ENCODE assay signal across 11 cellular contexts in genomic region chrX:24506082-24506481, GRCh38. TPM values are rescaled to one million over a fixed set of nuclear protein-coding genes. Genes with fewer than 3 reads are reported as not detected.
DNase-seq lines count a peak whose midpoint lies in the region; ATAC-seq and TF ChIP-seq lines count a peak whose summit lies in the region.
"Had no signal": no experiment of that assay in that cellular context is flagged by ENCODE, and none has a peak within 500 bp of the region (broad histone marks: within the 10 kb centered on the region; RNA-seq: fewer than 3 reads in every experiment).

No MANE protein-coding gene starts in this region.

- H3K36me3 ChIP-seq in breast epithelium, result no peaks in the 10 kb centered on the region

- no TSS peak for BruUV-seq in MCF 10A (replicated peaks; lab: Mats Ljungman, UMichigan)
- BruUV-seq in Calu3 (replicated peaks; lab: Mats Ljungman, UMichigan), result no TSS peak

- H3K27ac ChIP-seq in breast epithelium, result no peak overlapping the region
- H3K27ac ChIP-seq: C4-2B had no signal

- TF ChIP-seq POLR2A in breast epithelium (IDR thresholded peaks at IDR 0.05), result no peak

- H3K36me3 Mint-ChIP-seq in MCF 10A (ENCODE audit: insufficient read depth, unreplicated experiment), result no peaks in the 10 kb centered on the region
- peaks cover 5% of the 10 kb centered on the region for H3K36me3 Mint-ChIP-seq in activated naive CD8-positive, alpha-beta T cell
- H3K36me3 Mint-ChIP-seq in Calu3 (ENCODE audit: insufficient read depth, unreplicated experiment), result no peaks in the 10 kb centered on the region

- peak; percentile 66 for ATAC-seq in HG03159 (IDR thresholded peaks at IDR 0.05; ENCODE audit: unreplicated experiment)

- no peaks in the 10 kb centered on the region for H3K4me1 ChIP-seq in breast epithelium

- no peaks in the 10 kb centered on the region for H3K9me3 Mint-ChIP-seq in MCF 10A (ENCODE audit: unreplicated experiment)
- H3K9me3 Mint-ChIP-seq in activated naive CD8-positive, alpha-beta T cell (ENCODE audit: low read depth), result no peaks in the 10 kb centered on the region
- H3K9me3 Mint-ChIP-seq in Calu3 (ENCODE audit: low read depth, unreplicated experiment), result no peaks in the 10 kb centered on the region

- H3K4me1 Mint-ChIP-seq in MCF 10A (ENCODE audit: insufficient read depth, unreplicated experiment) (peaks cover 6% of the 10 kb centered on the region), Calu3 (ENCODE audit: low read depth, unreplicated experiment) (no peaks in the 10 kb centered on the region)
- peaks cover 2% of the 10 kb centered on the region for H3K4me1 Mint-ChIP-seq in activated naive CD8-positive, alpha-beta T cell (ENCODE audit: low read depth)

- CTCF ChIA-PET in MCF 10A (lab: Yijun Ruan, JAX), result interaction anchor here (1.2 to 1.3 kb wide), 2 partner anchors 8 to 110 kb away, joined by 4 read pairs; no protein-coding TSS in a partner anchor
- CTCF ChIA-PET in Calu3 (lab: Charles Lee), result no interaction called here

- H3K4me3 Mint-ChIP-seq in MCF 10A (ENCODE audit: unreplicated experiment) (no peak overlapping the region), Calu3 (ENCODE audit: low read depth, unreplicated experiment) (no peak overlapping the region)
- H3K4me3 Mint-ChIP-seq in activated naive CD8-positive, alpha-beta T cell, result no peak overlapping the region

- POLR2A ChIA-PET in MCF 10A (lab: Yijun Ruan, JAX), result interaction anchor here (0.7 kb wide), 1 partner anchor 41 kb away, joined by 3 read pairs; the partner anchor contains the start of gene PDK3

- H3K27me3 ChIP-seq in breast epithelium, result peaks cover 0 to 11% of the 10 kb centered on the region in 2 donors

- H3K27me3 Mint-ChIP-seq in MCF 10A (ENCODE audit: insufficient read depth, unreplicated experiment) (peaks cover 60% of the 10 kb centered on the region), Calu3 (ENCODE audit: unreplicated experiment) (no peaks in the 10 kb centered on the region)
- H3K27me3 Mint-ChIP-seq in activated naive CD8-positive, alpha-beta T cell, result no peaks in the 10 kb centered on the region

- no peaks in the 10 kb centered on the region for H3K9me3 ChIP-seq in breast epithelium

- H3K4me3 ChIP-seq in breast epithelium, result no peak overlapping the region

- intact Hi-C loops in MCF 10A (cut with micrococcal nuclease), result no loop called here
- intact Hi-C loops in breast epithelium (cut with DNase I; ENCODE audit: low total_unique reads), result no loop called here
- intact Hi-C loops in Calu3 (cut with micrococcal nuclease; ENCODE audit: unreplicated experiment), result no loop called here

- H3K27ac Mint-ChIP-seq in MCF 10A (ENCODE audit: low read depth, unreplicated experiment), result no peak overlapping the region
- H3K27ac Mint-ChIP-seq in activated naive CD8-positive, alpha-beta T cell, result peak overlapping the region; percentile 34
- H3K27ac Mint-ChIP-seq in Calu3 (ENCODE audit: unreplicated experiment), result no peak overlapping the region

- peak; percentile 47 for DNase-seq in MCF 10A (ENCODE audit: unreplicated experiment)
- no peak for DNase-seq in breast epithelium (ENCODE audit: low spot score in 2 of 2)
- peak; percentile 36 for DNase-seq in stimulated activated CD8-positive, alpha-beta memory T cell treated with anti-CD3 and anti-CD28 coated beads, Interleukin-4, amount 100 ng/mL, for 48 hours
- DNase-seq in NCI-H524 (lab: John Stamatoyannopoulos, UW), result no peak
- no peak for DNase-seq in GF-D8 (lab: John Stamatoyannopoulos, UW)
- no peak for DNase-seq in Calu3
- DNase-seq: head of caudate nucleus, NCI-H510A treated with DMSO at 0.1 percent for 48 hours had no signal

- TF ChIP-seq CTCF in MCF 10A (IDR thresholded peaks at IDR 0.05; ENCODE audit: unreplicated experiment) (no peak), breast epithelium (IDR thresholded peaks at IDR 0.05) (no peak), Calu3 (IDR thresholded peaks at IDR 0.05; ENCODE audit: unreplicated experiment) (no peak)

RNA-seq across cellular contexts. Expression of gene PDK3, which starts 41.0 kb away (rescaled TPM):
- total RNA-seq in MCF 10A (2022) (1.0 and 1.4 TPM in 2 replicates), breast epithelium (10 to 100 TPM; 16.0 to 63.8 (median 32.8) TPM), Calu3 (2022) (10.7 and 13.7 TPM in 2 replicates)

Comparison
In these comparisons a context has a peak if more than half of its experiments do, and no peak if none do; other contexts are left out.
1. DNase-seq: peak in MCF 10A (single experiment) and stimulated activated CD8-positive, alpha-beta memory T cell treated with anti-CD3 and anti-CD28 coated beads, Interleukin-4, amount 100 ng/mL, for 48 hours (single experiment); none in breast epithelium (0 of 2), NCI-H524 (0 of 2), GF-D8 (single experiment) and Calu3 (single experiment).